ENCODE assay signal across 9 cellular contexts in genomic region chr7:98399903-98400537, GRCh38. TPM values are rescaled to one million over a fixed set of nuclear protein-coding genes. Genes with fewer than 3 reads are reported as not detected.
DNase-seq lines count a peak whose midpoint lies in the region; ATAC-seq, FAIRE-seq and TF ChIP-seq lines count a peak whose summit lies in the region.
"Had no signal": no experiment of that assay in that cellular context is flagged by ENCODE, and none has a peak within 500 bp of the region (broad histone marks: within the 10 kb centered on the region; RNA-seq: fewer than 3 reads in every experiment).

No MANE protein-coding gene starts in this region.

- no peak for TF ChIP-seq POLR2A in K562 (conservative IDR thresholded peaks at IDR 0.05)

- no peak for TF ChIP-seq RAD21 in K562 (CRISPR knock-in tag; conservative IDR thresholded peaks at IDR 0.05 in 1 of 2, IDR thresholded peaks at IDR 0.05 in 1 of 2)

- H3K27me3 ChIP-seq in K562 (ENCODE audit: control insufficient read depth in 2 of 2, insufficient read depth in 2 of 2, low read length in 2 of 2), result peaks cover 14 to 29% of the 10 kb centered on the region in 2 experiments

- peaks cover under 1% of the 10 kb centered on the region for H3K27me3 Mint-ChIP-seq in mesothelial cell of epicardium (ENCODE audit: low read depth)

- H3K9ac ChIP-seq in K562 (ENCODE audit: insufficient read depth in 1 of 2, low read depth in 2 of 2, low read length in 2 of 2), result peak overlapping the region; percentile 65 to 95

- DNase-seq in AG20443 (ENCODE audit: low spot score) (peak; percentile 10), K562 (ENCODE audit: extremely low read depth in 1 of 4, low spot score in 3 of 4) (peak in 1 of 4 experiments; percentile 35), mesothelial cell of epicardium (ENCODE audit: low spot score in 2 of 2, unreplicated experiment in 2 of 2) (no peak), anterior cingulate cortex (lab: John Stamatoyannopoulos, UW) (no peak), G401 (ENCODE audit: low spot score) (no peak)
- no peak for DNase-seq in stimulated activated CD4-positive, alpha-beta T cell treated with anti-CD3 and anti-CD28 coated beads, Interleukin-1b, Interleukin-23, amount 100 ng/mL, for 48 hours
- DNase-seq: activated gamma-delta T cell had no signal

- no peak for TF ChIP-seq EP300 in K562 (IDR thresholded peaks at IDR 0.05; ENCODE audit: low read length)

- H3K9me1 ChIP-seq in K562 (ENCODE audit: control insufficient read depth, insufficient read depth, low read length), result no peaks in the 10 kb centered on the region

- in situ Hi-C loops in K562 (cut with MboI), result no loop called here
- in situ Hi-C loops in G401 (cut with HindIII; ENCODE audit: low sequenced_read_pairs), result loop anchor here (5.0 kb wide), 1 partner anchor 108 kb away; no protein-coding TSS in a partner anchor

- H4K20me1 ChIP-seq in K562 (replicated peaks; ENCODE audit: control insufficient read depth, insufficient read depth, low read length), result 0 out of 2 replicates have a peak, but pooled peaks cover 4% of the 10 kb centered on the region

- H3K4me1 ChIP-seq in HEK293 (ENCODE audit: control insufficient read depth, insufficient read depth, low read length), result no peaks in the 10 kb centered on the region
- peaks cover 8 to 13% of the 10 kb centered on the region in 2 experiments; a peak in 4 of 5 replicates for H3K4me1 ChIP-seq in K562 (replicated peaks in 1 of 2; ENCODE audit: control insufficient read depth in 2 of 2, insufficient read depth in 2 of 2, low read length in 2 of 2)

- H3K9me3 ChIP-seq in HEK293 (ENCODE audit: control insufficient read depth, insufficient read depth, low read depth, low read length), result no peaks in the 10 kb centered on the region
- H3K9me3 ChIP-seq in K562 (replicated peaks; ENCODE audit: control insufficient read depth, insufficient read depth, low read depth, low read length), result no peaks in the 10 kb centered on the region

- H3K4me1 Mint-ChIP-seq in mesothelial cell of epicardium, result peaks cover 20% of the 10 kb centered on the region

- no peaks in the 10 kb centered on the region for H3K9me3 Mint-ChIP-seq in mesothelial cell of epicardium

- H3K4me2 ChIP-seq in K562 (ENCODE audit: insufficient read depth, low read length), result peak overlapping the region; percentile 79

- WGBS in K562 (ENCODE audit: insufficient coverage, low coverage, missing lambda C conversion rate), result 10% methylated on average over 12 of the region's 22 CpGs

- CTCF ChIA-PET in HEK293 (lab: Yijun Ruan, JAX), result interaction anchor here (0.7 to 2.5 kb wide), 3 partner anchors 74 to 379 kb away, joined by 3 to 8 read pairs (median 4); no protein-coding TSS in a partner anchor
- CTCF ChIA-PET in K562 (lab: Yijun Ruan, JAX; ENCODE audit: low intra/inter-chr PET ratio), result interaction anchor here (2.4 kb wide), 1 partner anchor 106 kb away, joined by 23 read pairs; no protein-coding TSS in a partner anchor

- no peaks in the 10 kb centered on the region for H3K36me3 Mint-ChIP-seq in mesothelial cell of epicardium

- BruUV-seq in K562 (replicated peaks; lab: Mats Ljungman, UMichigan), result no TSS peak

- peaks cover 39% of the 10 kb centered on the region for H3K79me2 ChIP-seq in K562 (ENCODE audit: control insufficient read depth, insufficient read depth, low read length)

- intact Hi-C loops in K562 (cut with micrococcal nuclease), result loop anchor here (2.0 to 5.0 kb wide), 2 partner anchors 39 to 378 kb away; no protein-coding TSS in a partner anchor

- peak overlapping the region; percentile 81 for H3K27ac Mint-ChIP-seq in mesothelial cell of epicardium

- TF ChIP-seq CTCF in HEK293 (tag by site-specific recombination; IDR thresholded peaks at IDR 0.05) (no peak), K562 (IDR thresholded peaks at IDR 0.05 in 2 of 3, conservative IDR thresholded peaks at IDR 0.05 in 1 of 3; ENCODE audit: insufficient read depth in 2 of 3, low read depth in 1 of 3, low read length in 3 of 3) (no peak), mesothelial cell of epicardium (IDR thresholded peaks at IDR 0.05; ENCODE audit: unreplicated experiment) (no peak)

- peak overlapping the region; percentile 49 for H2AFZ ChIP-seq in K562 (ENCODE audit: low read depth, low read length)

- H3K36me3 ChIP-seq in HEK293 (ENCODE audit: control insufficient read depth in 2 of 2, insufficient read depth in 1 of 2, low read length in 2 of 2) (no peaks in the 10 kb centered on the region; a peak in 1 of 3 replicates), K562 (ENCODE audit: control insufficient read depth, insufficient read depth, low read length) (no peaks in the 10 kb centered on the region)

- H3K27ac ChIP-seq in HEK293 (ENCODE audit: extremely low read depth, low read depth, low read length) (peak overlapping the region; percentile 98), K562 (ENCODE audit: extremely low read depth, low read depth, low read length) (peak overlapping the region; percentile 88)

- POLR2A ChIA-PET in HEK293 (lab: Yijun Ruan, JAX) (interaction anchor here (0.6 kb wide), 1 partner anchor 1115 kb away, joined by 3 read pairs; no protein-coding TSS in a partner anchor), K562 (lab: Yijun Ruan, JAX) (interaction anchor here (0.7 kb wide), 1 partner anchor 18 kb away, joined by 3 read pairs; no protein-coding TSS in a partner anchor)

- FAIRE-seq in K562 (lab: Jason Lieb, UNC), result no peak

- peak overlapping the region; percentile 70 for H3K4me3 Mint-ChIP-seq in mesothelial cell of epicardium

- peak; percentile 26; the same call in 2 of the 3 replicates for ATAC-seq in K562
- no peak for ATAC-seq in HG03439 (IDR thresholded peaks at IDR 0.05; ENCODE audit: unreplicated experiment)

- peak overlapping the region; percentile 55 for H3K4me3 ChIP-seq in HEK293 (ENCODE audit: low read depth, low read length)
- H3K4me3 ChIP-seq in K562, result peak overlapping the region; percentile 66

TF ChIP-seq in HEK293, 187 proteins besides CTCF, POLR2A, EP300 and RAD21 (continues in another document):
- no peak for TF ChIP-seq ZNF510 (tag by site-specific recombination; IDR thresholded peaks at IDR 0.05; ENCODE audit: insufficient replicate concordance)
- no peak for TF ChIP-seq ZSCAN30 (tag by site-specific recombination; IDR thresholded peaks at IDR 0.05)
- no peak for TF ChIP-seq ZNF768 (tag by site-specific recombination; IDR thresholded peaks at IDR 0.05)
- TF ChIP-seq ZNF488 (tag by site-specific recombination; IDR thresholded peaks at IDR 0.05), result no peak

TF ChIP-seq in K562, 482 proteins besides CTCF, POLR2A, EP300 and RAD21 (continues in another document):
- TF ChIP-seq DNMT1 (IDR thresholded peaks at IDR 0.05) (no peak), ZNF444 (CRISPR knock-in tag; IDR thresholded peaks at IDR 0.05) (0 out of 2 replicates have a peak, but pooled peaks have one; percentile 38), SOX6 (IDR thresholded peaks at IDR 0.05) (no peak), ESRRA (IDR thresholded peaks at IDR 0.05; ENCODE audit: borderline replicate concordance, low read depth) (no peak), RFX7 (CRISPR knock-in tag; IDR thresholded peaks at IDR 0.05) (no peak), PYGO2 (tag; IDR thresholded peaks at IDR 0.05) (0 out of 2 replicates have a peak, but pooled peaks have one; percentile 18), ZNF592 (IDR thresholded peaks at IDR 0.05) (no peak)

RNA-seq across cellular contexts. Expression of gene BAIAP2L1, which starts 0.9 kb away (rescaled TPM):
- 35.2 and 53.3 TPM in 2 replicates for total RNA-seq in K562 (2011; cell fraction: chromatin; rRNA removed; ENCODE audit: low replicate concordance)
- 19.8 and 20.0 TPM in 2 replicates for total RNA-seq in K562 (2011; cell fraction: nucleolus; rRNA removed)
- 22.5 and 27.7 TPM in 2 replicates for total RNA-seq in K562 (2011; cell fraction: nucleoplasm; rRNA removed)
- 8.6 and 12.2 TPM in 2 replicates for total RNA-seq in K562 (2014; rRNA removed)
- 15.5 and 19.5 TPM in 2 replicates for total RNA-seq in K562 (2014; rRNA removed; fragmentation: Illumina TruSeq; extraction: Trizol)
- total RNA-seq in K562 (2015; rRNA removed; fragmentation: Illumina TruSeq; extraction: Trizol), result 11.1 and 12.0 TPM in 2 replicates
- total RNA-seq in K562 (2021), result 22.0 and 22.9 TPM in 2 replicates
- polyA plus RNA-seq in K562 (2011; rRNA removed), result 14.4 and 19.0 TPM in 2 replicates
- 10.7 and 13.6 TPM in 2 replicates for polyA plus RNA-seq in K562 (2011; cell fraction: cytosol; rRNA removed)
- 11.9 and 21.6 TPM in 2 replicates for polyA plus RNA-seq in K562 (2011; cell fraction: nucleus; rRNA removed)
- 10.9 and 18.9 TPM in 2 replicates for polyA plus RNA-seq in K562 (2012)
- 21.8 and 29.8 TPM in 2 replicates for polyA plus RNA-seq in K562 (2014; fragmentation: Illumina TruSeq; extraction: Trizol)
- polyA plus RNA-seq in K562 (2014; fragmentation: Nextera tagmentation; extraction: Ambion mirVana), result 1 to 10 TPM; 4.2 to 4.3 TPM
- polyA plus RNA-seq in K562 (2014; rRNA removed), result 15.0 and 16.4 TPM in 2 replicates
- polyA minus RNA-seq in K562 (2011; rRNA and poly(A)+ RNA removed), result 12.8 and 14.0 TPM in 2 replicates
- polyA minus RNA-seq in K562 (2011; cell fraction: cytosol; rRNA and poly(A)+ RNA removed), result 7.5 and 10.7 TPM in 2 replicates
- 13.1 and 15.9 TPM in 2 replicates for polyA minus RNA-seq in K562 (2011; cell fraction: nucleus; rRNA and poly(A)+ RNA removed)
- total RNA-seq in mesothelial cell of epicardium, result 27.2 to 31.0 TPM (median 30.0 TPM) in 3 replicates
- 18.8 and 23.3 TPM in 2 replicates for total RNA-seq in G401 (2014; rRNA removed; shearing (Covaris generic))
